ENCODE assay signal across 23 cellular contexts in genomic region chr7:80273327-80273726, GRCh38.
DNase-seq lines count a peak whose midpoint lies in the region; ATAC-seq, FAIRE-seq and TF ChIP-seq lines count a peak whose summit lies in the region.
"Had no signal": no experiment of that assay in that cellular context is flagged by ENCODE, and none has a peak within 500 bp of the region (broad histone marks: within the 10 kb centered on the region; RNA-seq: fewer than 3 reads in every experiment).

No MANE protein-coding gene starts in this region.

- no peak for TF ChIP-seq POLR2A in IMR-90 (IDR thresholded peaks at IDR 0.05; ENCODE audit: low read depth, low read length)

- no peak overlapping the region for H2BK15ac ChIP-seq in IMR-90 (ENCODE audit: low read depth, low read length)

- H3K36me3 ChIP-seq in IMR-90 (ENCODE audit: control insufficient read depth, insufficient read depth, low read length) (no peaks in the 10 kb centered on the region), bronchial epithelial cell (ENCODE audit: control insufficient read depth, insufficient read depth, low read length) (no peaks in the 10 kb centered on the region)
- H3K36me3 ChIP-seq in naive thymus-derived CD4-positive, alpha-beta T cell (ENCODE audit: control insufficient read depth in 2 of 3, insufficient read depth in 3 of 3, low read length in 3 of 3): no peaks in the 10 kb centered on the region

- no peaks in the 10 kb centered on the region for H3K79me1 ChIP-seq in IMR-90 (ENCODE audit: low read depth in 1 of 2, low read length in 2 of 2)

- H3K4me3 ChIP-seq in IMR-90 (ENCODE audit: insufficient read depth, low read depth, low read length) (no peak overlapping the region), bronchial epithelial cell (ENCODE audit: low read depth, low read length) (no peak overlapping the region)
- no peak overlapping the region for H3K4me3 ChIP-seq in naive thymus-derived CD4-positive, alpha-beta T cell (ENCODE audit: low read length)
- H3K4me3 ChIP-seq: body of pancreas, GM23338, skin epidermis had no signal

- H2BK20ac ChIP-seq in IMR-90 (ENCODE audit: low read depth, low read length): no peak overlapping the region

- H3K4me3 Mint-ChIP-seq in naive thymus-derived CD4-positive, alpha-beta T cell: no peak overlapping the region
- H3K4me3 Mint-ChIP-seq: activated CD4-positive, alpha-beta memory T cell treated with anti-CD3 and anti-CD28 coated beads, Interleukin-2, amount 10 ng/mL, durations not matched to agents 7 days and 5 days; B cell; GM23338; naive thymus-derived CD8-positive, alpha-beta T cell had no signal

- DNase-seq in DMS 273 (lab: John Stamatoyannopoulos, UW; ENCODE audit: unreplicated experiment) (peak; percentile 54), IMR-90 (peak; percentile 65), bronchial epithelial cell (ENCODE audit: low read depth) (peak; percentile 79), kidney glomerular epithelial cell (lab: John Stamatoyannopoulos, UW) (peak; percentile 17), GM10248 (ENCODE audit: extremely low spot score) (no peak)
- no peak for DNase-seq in naive thymus-derived CD4-positive, alpha-beta T cell
- DNase-seq: activated CD4-positive, alpha-beta memory T cell treated with anti-CD3 and anti-CD28 coated beads, Interleukin-2, amount 10 ng/mL, durations not matched to agents 7 days and 5 days; activated naive CD4-positive, alpha-beta T cell treated with Interleukin-2 at 50 U/mL for 16 hours; activated T-cell treated with anti-CD3 and anti-CD28 coated beads, Interleukin-2, amount 50 U/mL, for 1 hour; body of pancreas; dermis blood vessel endothelial cell; islet precursor cell; naive thymus-derived CD8-positive, alpha-beta T cell; NCI-H187 treated with DMSO at 0.1 percent for 48 hours; NCI-H510A; SIG-M5; stimulated activated CD4-positive, alpha-beta T cell treated with anti-CD3 and anti-CD28 coated beads, Interleukin-4, amount 100 ng/mL, for 24 hours; T-helper 2 cell had no signal

- H4K20me1 ChIP-seq in IMR-90 (ENCODE audit: insufficient read depth, low read length): no peaks in the 10 kb centered on the region

- no peak overlapping the region for H3K9ac ChIP-seq in IMR-90 (ENCODE audit: low read depth, low read length)

- POLR2A ChIA-PET in IMR-90 (lab: Charles Lee; ENCODE audit: unreplicated experiment) (no interaction called here), GM10248 (lab: Yijun Ruan, JAX) (no interaction called here)
- POLR2A ChIA-PET in naive thymus-derived CD4-positive, alpha-beta T cell (lab: Charles Lee): no interaction called here

- H2AK9ac ChIP-seq in IMR-90 (replicated peaks; ENCODE audit: low read depth, low read length, poor library complexity): no peak overlapping the region

- no peaks in the 10 kb centered on the region for H3K9me1 ChIP-seq in IMR-90 (ENCODE audit: insufficient read depth, low read length)

- no peak overlapping the region for H4K91ac ChIP-seq in IMR-90 (ENCODE audit: insufficient read depth, low read depth, low read length)

- peaks cover 7% of the 10 kb centered on the region for H3K4me1 ChIP-seq in IMR-90 (ENCODE audit: control insufficient read depth, insufficient read depth, low read length)
- H3K4me1 ChIP-seq in naive thymus-derived CD4-positive, alpha-beta T cell (ENCODE audit: control insufficient read depth in 2 of 2, insufficient read depth in 2 of 2, low read length in 2 of 2): no peaks in the 10 kb centered on the region

- no peak overlapping the region for H2BK120ac ChIP-seq in IMR-90 (ENCODE audit: low read depth, low read length)

- no peak overlapping the region for H3K56ac ChIP-seq in IMR-90 (ENCODE audit: extremely low read depth, insufficient read depth, low read length)

- no peak overlapping the region for H4K8ac ChIP-seq in IMR-90 (ENCODE audit: low read depth in 2 of 2, low read length in 2 of 2)

- no peak overlapping the region for H3K14ac ChIP-seq in IMR-90 (replicated peaks; ENCODE audit: low read depth, low read length)

- in situ Hi-C loops in IMR-90 (cut with MboI; ENCODE audit: low sequenced_read_pairs): no loop called here

- BruUV-seq in IMR-90 (replicated peaks; lab: Mats Ljungman, UMichigan): no TSS peak

- no peak overlapping the region for H3K27ac ChIP-seq in IMR-90 (ENCODE audit: insufficient read depth, low read length)
- H3K27ac ChIP-seq in naive thymus-derived CD4-positive, alpha-beta T cell (ENCODE audit: low read depth, low read length): no peak overlapping the region
- H3K27ac ChIP-seq: body of pancreas had no signal

- TF ChIP-seq RAD21 in IMR-90 (IDR thresholded peaks at IDR 0.05; ENCODE audit: low read length): no peak

- no peak overlapping the region for H3K18ac ChIP-seq in IMR-90 (ENCODE audit: low read depth, low read length)

- WGBS in IMR-90 (ENCODE audit: extremely low coverage in 2 of 2, insufficient read length in 1 of 2), 2 experiments: no CpG with 5 or more reads among the region's 3 CpGs

- H3K4me2 ChIP-seq in IMR-90 (ENCODE audit: low read depth, low read length): no peak overlapping the region
- H3K4me2 ChIP-seq: GM23338 had no signal

- no peak overlapping the region for H4K5ac ChIP-seq in IMR-90 (ENCODE audit: low read depth, low read length)

- no peaks in the 10 kb centered on the region for H3K4me1 Mint-ChIP-seq in naive thymus-derived CD4-positive, alpha-beta T cell
- H3K4me1 Mint-ChIP-seq: activated CD4-positive, alpha-beta memory T cell treated with anti-CD3 and anti-CD28 coated beads, Interleukin-2, amount 10 ng/mL, durations not matched to agents 7 days and 5 days; B cell; naive thymus-derived CD8-positive, alpha-beta T cell had no signal

- H2AFZ ChIP-seq in IMR-90 (replicated peaks; ENCODE audit: low read length, poor library complexity): no peak overlapping the region

- intact Hi-C loops in IMR-90 (cut with micrococcal nuclease): loop anchor here (2.0 to 5.0 kb wide), 2 partner anchors 46 to 137 kb away; no protein-coding TSS in a partner anchor
- intact Hi-C loops in naive thymus-derived CD4-positive, alpha-beta T cell (cut with micrococcal nuclease): no loop called here

- dilution Hi-C loops in IMR-90 (cut with HindIII; ENCODE audit: low sequenced_read_pairs, unreplicated experiment): no loop called here

- no peaks in the 10 kb centered on the region for H3K9me3 Mint-ChIP-seq in naive thymus-derived CD4-positive, alpha-beta T cell
- H3K9me3 Mint-ChIP-seq: activated CD4-positive, alpha-beta memory T cell treated with anti-CD3 and anti-CD28 coated beads, Interleukin-2, amount 10 ng/mL, durations not matched to agents 7 days and 5 days; GM23338 had no signal

- no peaks in the 10 kb centered on the region for H3K9me3 ChIP-seq in IMR-90 (ENCODE audit: control insufficient read depth, insufficient read depth, low read length)
- no peaks in the 10 kb centered on the region for H3K9me3 ChIP-seq in naive thymus-derived CD4-positive, alpha-beta T cell (ENCODE audit: control insufficient read depth in 2 of 3, low read length in 3 of 3)
- H3K9me3 ChIP-seq: body of pancreas had no signal

- no peak overlapping the region for H2AK5ac ChIP-seq in IMR-90 (ENCODE audit: low read depth, low read length)

- CTCF ChIA-PET in IMR-90 (lab: Yijun Ruan, JAX) (no interaction called here), GM10248 (lab: Yijun Ruan, JAX) (no interaction called here)
- CTCF ChIA-PET in naive thymus-derived CD4-positive, alpha-beta T cell (lab: Charles Lee): no interaction called here

- no peak overlapping the region for H3K4ac ChIP-seq in IMR-90 (ENCODE audit: low read depth, low read length)

- H2BK5ac ChIP-seq in IMR-90 (ENCODE audit: low read depth, low read length, poor library complexity, severe bottlenecking): no peak overlapping the region

- H3K27ac Mint-ChIP-seq in naive thymus-derived CD4-positive, alpha-beta T cell: no peak overlapping the region
- H3K27ac Mint-ChIP-seq: activated CD4-positive, alpha-beta memory T cell treated with anti-CD3 and anti-CD28 coated beads, Interleukin-2, amount 10 ng/mL, durations not matched to agents 7 days and 5 days; B cell; GM23338; naive thymus-derived CD8-positive, alpha-beta T cell had no signal

- ATAC-seq in IMR-90 (ENCODE audit: low read depth): no peak
- no peak for ATAC-seq in HG03108 (IDR thresholded peaks at IDR 0.05; ENCODE audit: unreplicated experiment)
- no peak for ATAC-seq in naive thymus-derived CD4-positive, alpha-beta T cell
- ATAC-seq: body of pancreas; GM23338; naive thymus-derived CD8-positive, alpha-beta T cell had no signal

- TF ChIP-seq CTCF in IMR-90 (conservative IDR thresholded peaks at IDR 0.05; ENCODE audit: low read depth, low read length) (0 out of 2 replicates have a peak, but pooled peaks have one; percentile 9), bronchial epithelial cell (IDR thresholded peaks at IDR 0.05; ENCODE audit: insufficient read depth, low read length, severe bottlenecking) (no peak), GM10248 (IDR thresholded peaks at IDR 0.05; ENCODE audit: control extremely low read depth, extremely low read depth, low read depth, missing control alignments) (no peak)

- H3K27me3 ChIP-seq in IMR-90 (ENCODE audit: control insufficient read depth, insufficient read depth, low read length) (peaks cover 4% of the 10 kb centered on the region), bronchial epithelial cell (ENCODE audit: control insufficient read depth, insufficient read depth, low read length) (no peaks in the 10 kb centered on the region)
- no peaks in the 10 kb centered on the region for H3K27me3 ChIP-seq in naive thymus-derived CD4-positive, alpha-beta T cell (ENCODE audit: control insufficient read depth in 2 of 2, insufficient read depth in 2 of 2, low read length in 2 of 2)
- H3K27me3 ChIP-seq: body of pancreas had no signal

- H3K36me3 Mint-ChIP-seq in naive thymus-derived CD4-positive, alpha-beta T cell: no peaks in the 10 kb centered on the region
- H3K36me3 Mint-ChIP-seq: naive thymus-derived CD8-positive, alpha-beta T cell had no signal

- no peak overlapping the region for H3K23ac ChIP-seq in IMR-90 (ENCODE audit: low read depth, low read length)

- FAIRE-seq in bronchial epithelial cell (lab: Jason Lieb, UNC): no peak
- FAIRE-seq: D721Med had no signal

- peaks cover 0 to 3% (median 0%) of the 10 kb centered on the region in 5 donors for H3K27me3 Mint-ChIP-seq in naive thymus-derived CD4-positive, alpha-beta T cell
- H3K27me3 Mint-ChIP-seq: activated CD4-positive, alpha-beta memory T cell treated with anti-CD3 and anti-CD28 coated beads, Interleukin-2, amount 10 ng/mL, durations not matched to agents 7 days and 5 days; B cell had no signal

TF ChIP-seq in IMR-90, 13 proteins besides CTCF, POLR2A, EP300 and RAD21 (continues in another document):
- TF ChIP-seq CHD1 (IDR thresholded peaks at IDR 0.05; ENCODE audit: low read depth, low read length): no peak
- no peak for TF ChIP-seq MXI1 (IDR thresholded peaks at IDR 0.05; ENCODE audit: borderline replicate concordance, low read depth, low read length)
- TF ChIP-seq MAFK (IDR thresholded peaks at IDR 0.05; ENCODE audit: low read depth, low read length): no peak
- no peak for TF ChIP-seq RFX5 (IDR thresholded peaks at IDR 0.05; ENCODE audit: low read depth, low read length)
- TF ChIP-seq NFE2L2 (IDR thresholded peaks at IDR 0.05; ENCODE audit: low read depth, low read length): no peak
- peak; percentile 74 for TF ChIP-seq CEBPB (IDR thresholded peaks at IDR 0.05; ENCODE audit: low read depth, low read length)
- TF ChIP-seq BHLHE40 (IDR thresholded peaks at IDR 0.05; ENCODE audit: low read depth, low read length): peak; percentile 47
- TF ChIP-seq RCOR1 (IDR thresholded peaks at IDR 0.05; ENCODE audit: insufficient replicate concordance, low read length): no peak

Comparison
In these comparisons a context has a peak if more than half of its experiments do, and no peak if none do; other contexts are left out.
1. DNase-seq: peak in DMS 273 (single experiment), IMR-90 (single experiment), bronchial epithelial cell (single experiment) and kidney glomerular epithelial cell (single experiment); none in GM10248 (single experiment) and naive thymus-derived CD4-positive, alpha-beta T cell (0 of 9).